15 cellular contexts compared by ENCODE assay signal in genomic region chr6:14550410-14550809, GRCh38.
DNase-seq lines count a peak whose midpoint lies in the region; ATAC-seq and TF ChIP-seq lines count a peak whose summit lies in the region.
"Had no signal": no experiment of that assay in that cellular context is flagged by ENCODE, and none has a peak within 500 bp of the region (broad histone marks: within the 10 kb centered on the region; RNA-seq: fewer than 3 reads in every experiment).

No MANE protein-coding gene starts in this region.

- H3K4me1 ChIP-seq in heart left ventricle (peaks cover 0 to 20% (median 10%) of the 10 kb centered on the region in 12 donors), mucosa of rectum (ENCODE audit: control insufficient read depth in 2 of 2, insufficient read depth in 2 of 2, low read length in 2 of 2) (peaks cover 24 to 29% of the 10 kb centered on the region in 2 donors)
- H3K4me1 ChIP-seq in CD4-positive, alpha-beta memory T cell (ENCODE audit: insufficient read depth, low read length) = no peaks in the 10 kb centered on the region

- H3K27me3 ChIP-seq in heart left ventricle (no peaks in the 10 kb centered on the region), mucosa of rectum (ENCODE audit: control insufficient read depth in 2 of 2, insufficient read depth in 2 of 2, low read length in 2 of 2) (no peaks in the 10 kb centered on the region)
- H3K27me3 ChIP-seq in CD4-positive, alpha-beta memory T cell (ENCODE audit: insufficient read depth, low read length) = no peaks in the 10 kb centered on the region

- H3K36me3 ChIP-seq in heart left ventricle (no peaks in the 10 kb centered on the region), mucosa of rectum (ENCODE audit: control insufficient read depth in 2 of 2, insufficient read depth in 2 of 2, low read length in 2 of 2) (no peaks in the 10 kb centered on the region)
- no peaks in the 10 kb centered on the region for H3K36me3 ChIP-seq in CD4-positive, alpha-beta memory T cell (ENCODE audit: insufficient read depth, low read length)

- no peak overlapping the region for H3K27ac Mint-ChIP-seq in CD4-positive, alpha-beta memory T cell
- H3K27ac Mint-ChIP-seq: CD14-positive monocyte had no signal

- POLR2A ChIA-PET in CD4-positive, alpha-beta memory T cell (lab: Charles Lee; ENCODE audit: partially characterized antibody) = no interaction called here

- CTCF ChIA-PET in CD4-positive, alpha-beta memory T cell (lab: Charles Lee; ENCODE audit: partially characterized antibody) = no interaction called here

- TF ChIP-seq CTCF in heart left ventricle (IDR thresholded peaks at IDR 0.05) = no peak

- H3K9me3 Mint-ChIP-seq in CD4-positive, alpha-beta memory T cell = no peaks in the 10 kb centered on the region
- H3K9me3 Mint-ChIP-seq: CD14-positive monocyte had no signal

- no peak for TF ChIP-seq POLR2A in heart left ventricle (IDR thresholded peaks at IDR 0.05)

- H3K9me3 ChIP-seq in heart left ventricle = no peaks in the 10 kb centered on the region
- H3K9me3 ChIP-seq in mucosa of rectum (ENCODE audit: control insufficient read depth in 2 of 2, low read length in 2 of 2) = no peaks in the 10 kb centered on the region
- no peaks in the 10 kb centered on the region for H3K9me3 ChIP-seq in CD4-positive, alpha-beta memory T cell (ENCODE audit: control insufficient read depth in 1 of 2, low read length in 2 of 2)

- no peaks in the 10 kb centered on the region for H3K4me1 Mint-ChIP-seq in CD4-positive, alpha-beta memory T cell

- DNase-seq in heart left ventricle (no peak), cardiac septum (ENCODE audit: low spot score) (no peak), NCI-H748 treated with DMSO at 0.1 percent for 48 hours (lab: John Stamatoyannopoulos, UW) (peak; percentile 23), AML-193 (lab: John Stamatoyannopoulos, UW) (no peak)
- no peak for DNase-seq in CD4-positive, alpha-beta memory T cell
- DNase-seq: DMS79, KG1, NCI-H1105 treated with DMSO at 0.1 percent for 48 hours, NCI-H1694 treated with DMSO at 0.1 percent for 48 hours, NCI-H2081 treated with DMSO at 0.1 percent for 48 hours, NCI-H82, OCI-M1 had no signal

- peaks cover 0 to 1% of the 10 kb centered on the region in 2 donors for H3K27me3 Mint-ChIP-seq in CD4-positive, alpha-beta memory T cell

- no peak overlapping the region for H3K4me3 Mint-ChIP-seq in CD4-positive, alpha-beta memory T cell
- H3K4me3 Mint-ChIP-seq: CD14-positive monocyte had no signal

- WGBS in heart left ventricle, 4 donors = 87 to 94% (median 90%) methylated on average over 3 of the region's 3 CpGs

- H3K27ac ChIP-seq in heart left ventricle (peak overlapping the region in 7 of 12 donors; percentile 45 to 69 (median 58)), mucosa of rectum (ENCODE audit: low read depth in 2 of 2, low read length in 2 of 2) (peak overlapping the region; percentile 82 to 91)
- no peak overlapping the region for H3K27ac ChIP-seq in CD4-positive, alpha-beta memory T cell (ENCODE audit: low read depth, low read length)

- peak overlapping the region in 1 of 2 donors; percentile 40 for H3K9ac ChIP-seq in mucosa of rectum (ENCODE audit: low read depth in 1 of 2, low read length in 2 of 2)

- intact Hi-C loops in heart left ventricle (cut with DNase I) (no loop called here), cardiac septum (cut with DNase I) (no loop called here)
- intact Hi-C loops in CD4-positive, alpha-beta memory T cell (cut with micrococcal nuclease) = no loop called here

- no peaks in the 10 kb centered on the region for H3K36me3 Mint-ChIP-seq in CD4-positive, alpha-beta memory T cell
- H3K36me3 Mint-ChIP-seq: CD14-positive monocyte had no signal

- no peak overlapping the region for H3K4me3 ChIP-seq in heart left ventricle
- H3K4me3 ChIP-seq in mucosa of rectum (ENCODE audit: low read length in 2 of 2) = no peak overlapping the region
- no peak overlapping the region for H3K4me3 ChIP-seq in CD4-positive, alpha-beta memory T cell (ENCODE audit: low read length in 2 of 2)

- ATAC-seq in heart left ventricle = no peak
- ATAC-seq in GM19035 (IDR thresholded peaks at IDR 0.05; ENCODE audit: unreplicated experiment) = no peak
